Comparison of ENCODE assay signal across 1 cellular context in the genomic region with DNA sequence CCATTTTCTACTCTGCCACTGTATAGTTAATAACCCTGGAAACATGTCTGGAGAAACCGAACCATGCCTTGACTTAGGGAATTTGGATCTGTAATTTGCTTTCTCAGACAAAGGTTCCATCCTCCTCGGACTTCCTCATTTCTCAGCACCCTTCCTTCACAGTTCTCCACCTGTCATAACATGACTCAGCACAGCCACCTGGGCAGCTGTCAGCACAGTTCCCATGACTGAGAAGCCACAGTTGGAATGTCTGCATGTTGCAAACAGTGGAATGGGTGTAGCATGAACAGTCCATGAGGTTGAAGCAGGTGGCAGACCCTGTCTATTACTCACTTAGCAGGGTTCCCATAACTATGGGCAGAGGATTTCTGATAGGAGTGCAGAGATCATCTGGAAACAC.
TF ChIP-seq lines count a peak whose summit lies in the region.

No MANE protein-coding gene starts in this region.

TF ChIP-seq in H1, 55 proteins besides CTCF, POLR2A, EP300 and RAD21:
- TF ChIP-seq MAX (IDR thresholded peaks at IDR 0.05) (no peak), CHD1 (IDR thresholded peaks at IDR 0.05; ENCODE audit: low read depth, low read length) (no peak), BACH1 (IDR thresholded peaks at IDR 0.05; ENCODE audit: low read length) (peak; percentile 81), HDAC6 (IDR thresholded peaks at IDR 0.05; ENCODE audit: low read depth, low read length) (no peak)
